1 cellular context compared by ENCODE assay signal in the genomic region with DNA sequence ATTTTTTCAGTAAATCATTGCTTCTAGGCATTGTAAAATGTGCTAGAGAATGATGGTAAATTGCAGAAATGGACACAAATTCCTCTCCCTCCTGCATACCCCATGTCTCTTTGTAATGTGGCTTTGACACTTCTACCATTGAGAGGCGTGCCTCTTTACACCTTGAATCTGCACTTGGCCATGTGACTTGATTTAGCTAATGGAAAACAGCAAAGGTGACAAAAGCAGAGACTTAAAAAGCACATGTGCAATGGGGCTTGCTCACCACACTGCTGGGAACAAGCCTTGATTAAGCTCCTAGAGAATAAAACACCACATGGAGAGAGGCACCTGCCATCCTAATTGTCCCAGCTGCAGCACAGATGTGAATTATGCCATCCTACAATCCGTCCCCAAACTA.
TF ChIP-seq lines count a peak whose summit lies in the region.

No MANE protein-coding gene starts in this region.

TF ChIP-seq in GM23338, 12 proteins besides CTCF, POLR2A, EP300 and RAD21 (continued from another document):
- no peak for TF ChIP-seq NANOG (IDR thresholded peaks at IDR 0.05; ENCODE audit: borderline replicate concordance)
- TF ChIP-seq POLR2AphosphoS5 (IDR thresholded peaks at IDR 0.05; ENCODE audit: low read depth) = no peak
- no peak for TF ChIP-seq ZNF114 (CRISPR knock-in tag; IDR thresholded peaks at IDR 0.05)
